Comparison of ENCODE assay signal across 17 cellular contexts in the genomic region with DNA sequence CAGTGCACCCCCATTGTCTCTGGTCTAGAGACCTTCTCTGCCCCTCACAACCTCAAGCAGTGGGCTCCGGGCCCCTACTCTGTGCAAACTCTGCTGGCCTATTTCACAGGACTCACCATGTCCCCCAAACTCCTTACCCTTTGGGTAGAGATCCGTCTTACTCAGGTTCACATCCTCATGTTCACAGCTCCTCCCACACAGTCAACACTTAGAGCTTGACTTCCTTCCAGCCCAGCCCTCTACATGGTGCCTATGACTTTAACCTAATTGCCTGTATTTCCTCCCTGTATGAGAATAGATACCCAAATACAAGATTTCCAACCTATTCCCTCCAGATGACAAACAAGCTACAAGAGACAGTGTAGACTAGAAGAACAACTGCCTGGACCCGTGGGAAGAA.
DNase-seq lines count a peak whose midpoint lies in the region; ATAC-seq and TF ChIP-seq lines count a peak whose summit lies in the region.
"Had no signal": no experiment of that assay in that cellular context is flagged by ENCODE, and none has a peak within 500 bp of the region (broad histone marks: within the 10 kb centered on the region; RNA-seq: fewer than 3 reads in every experiment).

No MANE protein-coding gene starts in this region.

- CTCF ChIA-PET in activated CD8-positive, alpha-beta T cell treated with anti-CD3 and anti-CD28 coated beads for 36 hours (lab: Charles Lee) = interaction anchor here (1.0 to 1.2 kb wide), 2 partner anchors 8 to 19 kb away, joined by 3 read pairs; no protein-coding TSS in a partner anchor

- POLR2A ChIA-PET in activated CD8-positive, alpha-beta T cell treated with anti-CD3 and anti-CD28 coated beads for 36 hours (lab: Charles Lee) = interaction anchor here (0.6 to 1.5 kb wide), 5 partner anchors 10 to 44 kb away, joined by 3 to 6 read pairs (median 3); no protein-coding TSS in a partner anchor

- H3K27me3 Mint-ChIP-seq in activated CD8-positive, alpha-beta T cell treated with anti-CD3 and anti-CD28 coated beads for 36 hours = no peaks in the 10 kb centered on the region
- H3K27me3 Mint-ChIP-seq in natural killer cell treated with Interleukin-12 subunit alpha and Interleukin-12 subunit beta and Interleukin-15 and Interleukin-18, amount 100 ng/mL, for 72 hours = peaks cover 0 to 3% of the 10 kb centered on the region in 2 donors

- no peaks in the 10 kb centered on the region for H3K36me3 Mint-ChIP-seq in activated CD8-positive, alpha-beta T cell treated with anti-CD3 and anti-CD28 coated beads for 36 hours (ENCODE audit: low read depth)
- H3K36me3 Mint-ChIP-seq in natural killer cell treated with Interleukin-12 subunit alpha and Interleukin-12 subunit beta and Interleukin-15 and Interleukin-18, amount 100 ng/mL, for 72 hours = peaks cover 4% of the 10 kb centered on the region

- DNase-seq in NOMO-1 treated with DMSO at 0.1 percent for 48 hours (lab: John Stamatoyannopoulos, UW; ENCODE audit: unreplicated experiment) (peak; percentile 27), NOMO-1 treated with dmso at 0.1 percent for 144 hours (lab: John Stamatoyannopoulos, UW; ENCODE audit: unreplicated experiment) (no peak), NCI-H146 treated with DMSO at 0.1 percent for 48 hours (lab: John Stamatoyannopoulos, UW; ENCODE audit: unreplicated experiment) (no peak)
- peak; percentile 52 for DNase-seq in activated CD8-positive, alpha-beta T cell treated with anti-CD3 and anti-CD28 coated beads for 36 hours
- peak; percentile 79 for DNase-seq in natural killer cell treated with Interleukin-12 subunit alpha and Interleukin-12 subunit beta and Interleukin-15 and Interleukin-18, amount 100 ng/mL, for 72 hours (ENCODE audit: low spot score)
- DNase-seq: activated effector memory CD4-positive, alpha-beta T cell treated with anti-CD3 and anti-CD28 coated beads, Interleukin-2, amount 50 U/mL, for 16 hours; cerebellar nuclear complex; esophagus squamous epithelium; NCI-H1694; NCI-H748 treated with DMSO at 0.1 percent for 48 hours; nucleus accumbens; SHP77 treated with DMSO at 0.1 percent for 48 hours; small intestine; tibial artery had no signal

- intact Hi-C loops in activated CD8-positive, alpha-beta T cell treated with anti-CD3 and anti-CD28 coated beads for 36 hours (cut with micrococcal nuclease) = no loop called here

- peak; percentile 44 for ATAC-seq in GM18498 (IDR thresholded peaks at IDR 0.05; ENCODE audit: unreplicated experiment)
- ATAC-seq in activated CD8-positive, alpha-beta T cell treated with anti-CD3 and anti-CD28 coated beads for 36 hours = peak; percentile 96
- peak; percentile 95 to 98 for ATAC-seq in natural killer cell treated with Interleukin-12 subunit alpha and Interleukin-12 subunit beta and Interleukin-15 and Interleukin-18, amount 100 ng/mL, for 72 hours
- no peak for ATAC-seq in GM21737 (IDR thresholded peaks at IDR 0.05; ENCODE audit: unreplicated experiment)
- ATAC-seq in GM18868 (IDR thresholded peaks at IDR 0.05; ENCODE audit: unreplicated experiment) = no peak

- peaks cover 27% of the 10 kb centered on the region for H3K4me1 Mint-ChIP-seq in activated CD8-positive, alpha-beta T cell treated with anti-CD3 and anti-CD28 coated beads for 36 hours (ENCODE audit: low read depth)
- peaks cover 43 to 44% of the 10 kb centered on the region in 2 donors for H3K4me1 Mint-ChIP-seq in natural killer cell treated with Interleukin-12 subunit alpha and Interleukin-12 subunit beta and Interleukin-15 and Interleukin-18, amount 100 ng/mL, for 72 hours (ENCODE audit: low read depth in 2 of 2)

- H3K9me3 Mint-ChIP-seq in activated CD8-positive, alpha-beta T cell treated with anti-CD3 and anti-CD28 coated beads for 36 hours = no peaks in the 10 kb centered on the region
- H3K9me3 Mint-ChIP-seq in natural killer cell treated with Interleukin-12 subunit alpha and Interleukin-12 subunit beta and Interleukin-15 and Interleukin-18, amount 100 ng/mL, for 72 hours = peaks cover 5% of the 10 kb centered on the region

- peak overlapping the region; percentile 63 for H3K27ac Mint-ChIP-seq in activated CD8-positive, alpha-beta T cell treated with anti-CD3 and anti-CD28 coated beads for 36 hours
- peak overlapping the region; percentile 48 to 86 for H3K27ac Mint-ChIP-seq in natural killer cell treated with Interleukin-12 subunit alpha and Interleukin-12 subunit beta and Interleukin-15 and Interleukin-18, amount 100 ng/mL, for 72 hours

- TF ChIP-seq CTCF in activated CD8-positive, alpha-beta T cell treated with anti-CD3 and anti-CD28 coated beads for 36 hours (IDR thresholded peaks at IDR 0.05) = no peak

- H3K4me3 Mint-ChIP-seq in activated CD8-positive, alpha-beta T cell treated with anti-CD3 and anti-CD28 coated beads for 36 hours = no peak overlapping the region
- peak overlapping the region; percentile 57 for H3K4me3 Mint-ChIP-seq in natural killer cell treated with Interleukin-12 subunit alpha and Interleukin-12 subunit beta and Interleukin-15 and Interleukin-18, amount 100 ng/mL, for 72 hours

Comparison
In these comparisons a context has a peak if more than half of its experiments do, and no peak if none do; other contexts are left out.
1. DNase-seq: peak in NOMO-1 treated with DMSO at 0.1 percent for 48 hours (single experiment), activated CD8-positive, alpha-beta T cell treated with anti-CD3 and anti-CD28 coated beads for 36 hours (single experiment) and natural killer cell treated with Interleukin-12 subunit alpha and Interleukin-12 subunit beta and Interleukin-15 and Interleukin-18, amount 100 ng/mL, for 72 hours (single experiment); none in NOMO-1 treated with dmso at 0.1 percent for 144 hours (single experiment) and NCI-H146 treated with DMSO at 0.1 percent for 48 hours (single experiment).
2. ATAC-seq: peak in GM18498 (single experiment), activated CD8-positive, alpha-beta T cell treated with anti-CD3 and anti-CD28 coated beads for 36 hours (single experiment) and natural killer cell treated with Interleukin-12 subunit alpha and Interleukin-12 subunit beta and Interleukin-15 and Interleukin-18, amount 100 ng/mL, for 72 hours (2 of 2); none in GM21737 (single experiment) and GM18868 (single experiment).